Comparison of ENCODE assay signal across 24 cellular contexts in the genomic region with DNA sequence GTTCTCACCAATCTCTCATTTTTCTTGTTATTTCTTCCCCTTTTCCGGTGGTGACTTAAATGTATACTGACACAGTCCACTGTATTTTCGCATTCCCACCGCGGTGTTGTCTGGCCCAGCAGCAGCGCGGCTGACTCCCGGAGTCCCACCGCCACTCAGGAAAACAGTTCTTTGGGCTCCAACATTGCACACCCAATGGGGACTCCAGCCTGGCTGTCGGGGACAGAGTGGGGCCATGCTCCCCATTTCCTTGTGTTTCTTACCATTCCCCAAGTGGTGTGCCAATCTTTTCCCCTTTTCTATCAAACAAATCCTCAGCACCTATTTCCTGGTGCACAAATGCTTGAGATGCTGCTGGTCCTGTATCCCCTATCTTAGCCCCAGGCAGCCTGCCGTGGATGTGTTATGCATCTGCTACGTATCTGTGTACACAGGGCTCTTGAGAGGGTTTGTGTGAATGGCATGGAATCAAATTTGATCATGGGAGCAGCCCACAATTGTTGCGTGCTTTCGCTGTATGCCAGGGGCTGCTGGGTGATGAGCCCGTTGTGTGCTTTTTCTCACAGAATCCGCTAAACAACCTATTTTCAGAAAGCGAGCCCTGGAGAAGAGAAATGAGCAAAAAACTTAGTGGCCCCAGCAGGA.
"Had no signal": no experiment of that assay in that cellular context is flagged by ENCODE, and none has a peak within 500 bp of the region (broad histone marks: within the 10 kb centered on the region; RNA-seq: fewer than 3 reads in every experiment).

No MANE protein-coding gene starts in this region.

- H3K9me3 Mint-ChIP-seq: activated CD4-positive, alpha-beta memory T cell treated with anti-CD3 and anti-CD28 coated beads for 36 hours; activated naive CD8-positive, alpha-beta T cell treated with anti-CD3 and anti-CD28 coated beads for 36 hours; central memory CD8-positive, alpha-beta T cell; mesothelial cell of epicardium; naive thymus-derived CD8-positive, alpha-beta T cell had no signal

- H3K27me3 Mint-ChIP-seq: activated CD4-positive, alpha-beta memory T cell treated with anti-CD3 and anti-CD28 coated beads for 36 hours; activated naive CD8-positive, alpha-beta T cell treated with anti-CD3 and anti-CD28 coated beads for 36 hours had no signal

- H3K4me1 Mint-ChIP-seq: activated naive CD8-positive, alpha-beta T cell treated with anti-CD3 and anti-CD28 coated beads for 36 hours; central memory CD8-positive, alpha-beta T cell had no signal

- H3K36me3 ChIP-seq: breast epithelium, esophagus squamous epithelium, gastrocnemius medialis, left ventricle myocardium inferior, neutrophil, pancreas, right atrium auricular region, spleen, upper lobe of right lung had no signal

- DNase-seq: activated CD4-positive, alpha-beta memory T cell treated with anti-CD3 and anti-CD28 coated beads for 36 hours; activated CD4-positive, alpha-beta T cell treated with anti-CD3 and anti-CD28 coated beads for 4 hours; activated CD4-positive, CD25-positive, alpha-beta regulatory T cell; activated naive CD4-positive, alpha-beta T cell treated with Interleukin-2 at 50 U/mL for 16 hours; activated naive CD8-positive, alpha-beta T cell treated with anti-CD3 and anti-CD28 coated beads for 36 hours; activated T-cell treated with anti-CD3 and anti-CD28 coated beads, Interleukin-2, amount 50 U/mL, for 48 hours; esophagus squamous epithelium; gastrocnemius medialis; hypothalamus; left ventricle myocardium inferior; naive thymus-derived CD8-positive, alpha-beta T cell; pancreas; psoas muscle; spleen; stimulated activated CD4-positive, alpha-beta T cell treated with anti-CD3 and anti-CD28 coated beads, Interleukin-4, amount 100 ng/mL, for 24 hours; stimulated activated naive CD8-positive, alpha-beta T cell treated with anti-CD3 and anti-CD28 coated beads, Interleukin-15, Interleukin-2, amounts not matched to agents 100 U/mL and 50 U/mL, for 24 hours; upper lobe of right lung had no signal

- H3K4me3 ChIP-seq: breast epithelium, esophagus squamous epithelium, gastrocnemius medialis, left ventricle myocardium inferior, pancreas, psoas muscle, right atrium auricular region, spleen, upper lobe of right lung had no signal

- H3K27ac Mint-ChIP-seq: activated CD4-positive, alpha-beta memory T cell treated with anti-CD3 and anti-CD28 coated beads for 36 hours; activated naive CD8-positive, alpha-beta T cell treated with anti-CD3 and anti-CD28 coated beads for 36 hours; mesothelial cell of epicardium; naive thymus-derived CD8-positive, alpha-beta T cell had no signal

- H3K4me1 ChIP-seq: breast epithelium, esophagus squamous epithelium, gastrocnemius medialis, left ventricle myocardium inferior, pancreas, psoas muscle, right atrium auricular region, spleen, upper lobe of right lung had no signal

- H3K27ac ChIP-seq: breast epithelium, esophagus squamous epithelium, gastrocnemius medialis, left ventricle myocardium inferior, neutrophil, pancreas, psoas muscle, right atrium auricular region, spleen, upper lobe of right lung had no signal

- H3K36me3 Mint-ChIP-seq: activated CD4-positive, alpha-beta memory T cell treated with anti-CD3 and anti-CD28 coated beads for 36 hours; activated naive CD8-positive, alpha-beta T cell treated with anti-CD3 and anti-CD28 coated beads for 36 hours; mesothelial cell of epicardium; naive thymus-derived CD8-positive, alpha-beta T cell had no signal

- FAIRE-seq: astrocyte, colon, pancreas had no signal

- H3K4me3 Mint-ChIP-seq: activated CD4-positive, alpha-beta memory T cell treated with anti-CD3 and anti-CD28 coated beads for 36 hours; activated naive CD8-positive, alpha-beta T cell treated with anti-CD3 and anti-CD28 coated beads for 36 hours; central memory CD8-positive, alpha-beta T cell; mesothelial cell of epicardium; naive thymus-derived CD8-positive, alpha-beta T cell had no signal

- H3K27me3 ChIP-seq: breast epithelium, esophagus squamous epithelium, gastrocnemius medialis, pancreas, right atrium auricular region, upper lobe of right lung had no signal

- H3K9me3 ChIP-seq: breast epithelium, esophagus squamous epithelium, gastrocnemius medialis, left ventricle myocardium inferior, neutrophil, pancreas, psoas muscle, right atrium auricular region, spleen, upper lobe of right lung had no signal
